Comparison of ENCODE assay signal across 23 cellular contexts in genomic region chr2:795245-796041, GRCh38.
DNase-seq lines count a peak whose midpoint lies in the region; ATAC-seq, FAIRE-seq and TF ChIP-seq lines count a peak whose summit lies in the region.
"Had no signal": no experiment of that assay in that cellular context is flagged by ENCODE, and none has a peak within 500 bp of the region (broad histone marks: within the 10 kb centered on the region; RNA-seq: fewer than 3 reads in every experiment).

No MANE protein-coding gene starts in this region.

- intact Hi-C loops in esophagus muscularis mucosa (cut with DNase I) (no loop called here), sciatic nerve (cut with DNase I) (no loop called here), breast epithelium (cut with DNase I; ENCODE audit: low total_unique reads) (no loop called here)

- DNase-seq in RWPE2 (ENCODE audit: low spot score) (peak; percentile 23), esophagus muscularis mucosa (ENCODE audit: extremely low spot score) (peak; percentile 72), myocyte (ENCODE audit: low read depth) (peak; percentile 5), sciatic nerve (ENCODE audit: low spot score) (no peak), RCC 7860 (ENCODE audit: low spot score) (no peak), breast epithelium (ENCODE audit: low spot score in 2 of 2) (no peak)
- DNase-seq: activated CD4-positive, alpha-beta T cell treated with anti-CD3 and anti-CD28 coated beads, Interleukin-2, amount 10 ng/mL, durations not matched to agents 24 days and 14 days; activated CD8-positive, alpha-beta memory T cell treated with anti-CD3 and anti-CD28 coated beads, Interleukin-2, amount 50 U/mL, for 4 hours; heart right ventricle; left cardiac atrium; NCI-H1105; NCI-H2029; spleen; stimulated activated CD4-positive, alpha-beta T cell treated with anti-CD3 and anti-CD28 coated beads, Interleukin-4, amount 100 ng/mL, for 1 hour had no signal

- TF ChIP-seq CTCF in RWPE2 (IDR thresholded peaks at IDR 0.05; ENCODE audit: poor library complexity, severe bottlenecking): no peak
- TF ChIP-seq CTCF in esophagus muscularis mucosa (IDR thresholded peaks at IDR 0.05): no peak
- TF ChIP-seq CTCF in breast epithelium (IDR thresholded peaks at IDR 0.05): no peak

- FAIRE-seq in RCC 7860 (lab: Jason Lieb, UNC): no peak
- FAIRE-seq: astrocyte, GM12878, urothelium cell line had no signal

- ATAC-seq in RWPE2 (ENCODE audit: low read depth) (no peak), sciatic nerve (peak; percentile 55), HG03457 (IDR thresholded peaks at IDR 0.05; ENCODE audit: unreplicated experiment) (no peak), GM19463 (IDR thresholded peaks at IDR 0.05; ENCODE audit: unreplicated experiment) (no peak)
- ATAC-seq: GM12878; stimulated activated memory B cell treated with anti-CD40 and anti-IgM and Interleukin-4, amounts not matched to agents 10 μg/mL and 1 μg/mL and 100 μg/mL, for 72 hours had no signal

- TF ChIP-seq POLR2A in esophagus muscularis mucosa (IDR thresholded peaks at IDR 0.05; ENCODE audit: low read depth) (no peak), breast epithelium (IDR thresholded peaks at IDR 0.05) (no peak)

- H3K4me1 ChIP-seq in RWPE2 (ENCODE audit: insufficient read depth, poor library complexity, severe bottlenecking) (no peaks in the 10 kb centered on the region), esophagus muscularis mucosa (peaks cover 0 to 5% (median 0%) of the 10 kb centered on the region in 4 donors), breast epithelium (no peaks in the 10 kb centered on the region)
- H3K4me1 ChIP-seq: BLaER1 treated with 17β-estradiol and CSF1 and Interleukin-3, amounts not matched to agents 10 nM and 100 nM; heart right ventricle; prostate gland; spleen had no signal

- TF ChIP-seq EP300 in esophagus muscularis mucosa (IDR thresholded peaks at IDR 0.05): no peak

- H3K27ac ChIP-seq in RWPE2 (ENCODE audit: poor library complexity, severe bottlenecking) (no peak overlapping the region), esophagus muscularis mucosa (replicated peaks in 1 of 4) (no peak overlapping the region), breast epithelium (no peak overlapping the region)
- H3K27ac ChIP-seq: BLaER1 treated with 17β-estradiol and CSF1 and Interleukin-3, amounts not matched to agents 10 nM and 100 nM; prostate gland; RWPE1; spleen had no signal

- H3K36me3 ChIP-seq in RWPE2 (ENCODE audit: low read depth) (no peaks in the 10 kb centered on the region), esophagus muscularis mucosa (no peaks in the 10 kb centered on the region), breast epithelium (no peaks in the 10 kb centered on the region)
- H3K36me3 ChIP-seq: heart right ventricle, prostate gland, spleen had no signal

- 81% methylated on average over 24 of the region's 27 CpGs for WGBS in esophagus muscularis mucosa

- no peaks in the 10 kb centered on the region for H3K27me3 ChIP-seq in RWPE2 (ENCODE audit: insufficient read depth, poor library complexity, severe bottlenecking)
- H3K27me3 ChIP-seq in esophagus muscularis mucosa: no peaks in the 10 kb centered on the region
- no peaks in the 10 kb centered on the region for H3K27me3 ChIP-seq in breast epithelium
- H3K27me3 ChIP-seq: BLaER1 treated with 17β-estradiol and CSF1 and Interleukin-3, amounts not matched to agents 10 nM and 100 nM had no signal

- H3K9me3 ChIP-seq in RWPE2 (ENCODE audit: severe bottlenecking) (no peaks in the 10 kb centered on the region), esophagus muscularis mucosa (no peaks in the 10 kb centered on the region), breast epithelium (peaks cover 0 to under 1% of the 10 kb centered on the region in 2 donors)
- H3K9me3 ChIP-seq: heart right ventricle, prostate gland had no signal

- H3K4me3 ChIP-seq in RWPE2 (ENCODE audit: severe bottlenecking) (no peak overlapping the region), esophagus muscularis mucosa (no peak overlapping the region), breast epithelium (no peak overlapping the region)
- H3K4me3 ChIP-seq: BLaER1 treated with 17β-estradiol and CSF1 and Interleukin-3, amounts not matched to agents 10 nM and 100 nM; GM12878; heart right ventricle; prostate gland; spleen had no signal

Comparison
In these comparisons a context has a peak if more than half of its experiments do, and no peak if none do; other contexts are left out.
1. DNase-seq: peak in RWPE2 (single experiment), esophagus muscularis mucosa (single experiment) and myocyte (single experiment); none in sciatic nerve (single experiment), RCC 7860 (single experiment) and breast epithelium (0 of 2).